ENCODE assay signal across 15 cellular contexts in genomic region chr18:15198116-15198389, GRCh38.
A peak's percentile ranks its signal among the peaks of the same experiment; 100 is the strongest.
DNase-seq lines count a peak whose midpoint lies in the region; TF ChIP-seq lines count a peak whose summit lies in the region.
"Had no signal": no experiment of that assay in that cellular context is flagged by ENCODE, and none has a peak within 500 bp of the region (broad histone marks: within the 10 kb centered on the region; RNA-seq: fewer than 3 reads in every experiment).

No MANE protein-coding gene starts in this region.

- H4K91ac ChIP-seq in mesenchymal stem cell (ENCODE audit: low read length): no peak overlapping the region

- no peak overlapping the region for H2BK120ac ChIP-seq in mesenchymal stem cell (ENCODE audit: low read depth, low read length)

- peak overlapping the region; percentile 70 for H3K4me3 Mint-ChIP-seq in MCF 10A (ENCODE audit: unreplicated experiment)
- H3K4me3 Mint-ChIP-seq: B cell; natural killer cell treated with Interleukin-12 subunit alpha and Interleukin-12 subunit beta and Interleukin-15 and Interleukin-18, amount 100 ng/mL, for 72 hours had no signal

- no peak overlapping the region for H2AK5ac ChIP-seq in mesenchymal stem cell (ENCODE audit: low read length, severe bottlenecking)

- no peak overlapping the region for H3K4ac ChIP-seq in mesenchymal stem cell (ENCODE audit: low read depth in 1 of 2, low read length in 2 of 2)

- H3K4me3 ChIP-seq in left ventricle myocardium inferior (peak overlapping the region; percentile 60), right atrium auricular region (peak overlapping the region in 1 of 2 donors; percentile 41), parathyroid adenoma (ENCODE audit: low read depth, low read length) (peak overlapping the region; percentile 47), mesenchymal stem cell (ENCODE audit: insufficient read depth in 1 of 2, low read depth in 1 of 2, low read length in 2 of 2) (no peak overlapping the region)
- H3K4me3 ChIP-seq: lower lobe of right lung had no signal

- peaks cover 4% of the 10 kb centered on the region for H3K4me1 ChIP-seq in left ventricle myocardium inferior
- H3K4me1 ChIP-seq in right atrium auricular region: peaks cover 0 to 8% of the 10 kb centered on the region in 2 donors
- H3K4me1 ChIP-seq in parathyroid adenoma: no peaks in the 10 kb centered on the region
- H3K4me1 ChIP-seq in mesenchymal stem cell (ENCODE audit: control insufficient read depth, insufficient read depth, low read depth, low read length): no peaks in the 10 kb centered on the region
- H3K4me1 ChIP-seq: lower lobe of right lung had no signal

- no peaks in the 10 kb centered on the region for H3K9me3 Mint-ChIP-seq in MCF 10A (ENCODE audit: unreplicated experiment)

- H3K27me3 ChIP-seq in left ventricle myocardium inferior (ENCODE audit: low read depth) (peaks cover 38% of the 10 kb centered on the region), right atrium auricular region (peaks cover 0 to 8% of the 10 kb centered on the region in 2 donors), parathyroid adenoma (ENCODE audit: control insufficient read depth, insufficient read depth, low read length) (no peaks in the 10 kb centered on the region), mesenchymal stem cell (ENCODE audit: control insufficient read depth in 1 of 2, insufficient read depth in 1 of 2, low read length in 2 of 2) (peaks cover 0 to 4% of the 10 kb centered on the region in 2 experiments)

- POLR2A ChIA-PET in MCF 10A (lab: Yijun Ruan, JAX): no interaction called here

- CTCF ChIA-PET in MCF 10A (lab: Yijun Ruan, JAX): no interaction called here

- H3K4me2 ChIP-seq in parathyroid adenoma (ENCODE audit: low read length) (peak overlapping the region; percentile 82), mesenchymal stem cell (ENCODE audit: low read length, poor library complexity, severe bottlenecking) (no peak overlapping the region)

- TF ChIP-seq CTCF in left ventricle myocardium inferior (IDR thresholded peaks at IDR 0.05; ENCODE audit: borderline replicate concordance): no peak
- TF ChIP-seq CTCF in right atrium auricular region (IDR thresholded peaks at IDR 0.05): no peak
- TF ChIP-seq CTCF in MCF 10A (IDR thresholded peaks at IDR 0.05; ENCODE audit: unreplicated experiment): no peak
- no peak for TF ChIP-seq CTCF in parathyroid adenoma (IDR thresholded peaks at IDR 0.05)

- no peaks in the 10 kb centered on the region for H3K27me3 Mint-ChIP-seq in MCF 10A (ENCODE audit: insufficient read depth, unreplicated experiment)

- intact Hi-C loops in left ventricle myocardium inferior (cut with micrococcal nuclease): no loop called here
- intact Hi-C loops in MCF 10A (cut with micrococcal nuclease): no loop called here

- WGBS in mesenchymal stem cell: 97% methylated on average over 30 of the region's 30 CpGs

- H4K8ac ChIP-seq in mesenchymal stem cell (ENCODE audit: low read length): no peak overlapping the region

- H3K23ac ChIP-seq in mesenchymal stem cell (ENCODE audit: low read length in 2 of 2): no peak overlapping the region

- H3K27ac ChIP-seq in left ventricle myocardium inferior (replicated peaks) (no peak overlapping the region), right atrium auricular region (no peak overlapping the region), parathyroid adenoma (no peak overlapping the region), mesenchymal stem cell (ENCODE audit: low read length, poor library complexity, severe bottlenecking) (no peak overlapping the region)
- H3K27ac ChIP-seq: lower lobe of right lung had no signal

- H3K79me2 ChIP-seq in parathyroid adenoma: no peaks in the 10 kb centered on the region

- H2AFZ ChIP-seq in parathyroid adenoma: no peak overlapping the region
- H2AFZ ChIP-seq in mesenchymal stem cell (ENCODE audit: low read depth, low read length): no peak overlapping the region

- no peaks in the 10 kb centered on the region for H3K79me1 ChIP-seq in mesenchymal stem cell (replicated peaks; ENCODE audit: low read length, poor library complexity, severe bottlenecking)

- no peaks in the 10 kb centered on the region for H3K4me1 Mint-ChIP-seq in MCF 10A (ENCODE audit: insufficient read depth, unreplicated experiment)
- H3K4me1 Mint-ChIP-seq: B cell had no signal

- H3K9me3 ChIP-seq in left ventricle myocardium inferior (replicated peaks) (peaks cover 28% of the 10 kb centered on the region), right atrium auricular region (peaks cover 0 to 5% of the 10 kb centered on the region in 2 donors), parathyroid adenoma (ENCODE audit: control insufficient read depth, low read length) (no peaks in the 10 kb centered on the region), mesenchymal stem cell (ENCODE audit: control insufficient read depth, low read length) (peaks cover 15% of the 10 kb centered on the region)
- H3K9me3 ChIP-seq: lower lobe of right lung had no signal

- H2BK5ac ChIP-seq in mesenchymal stem cell (ENCODE audit: low read depth, low read length, poor library complexity, severe bottlenecking): no peak overlapping the region

- no peak overlapping the region for H3K18ac ChIP-seq in mesenchymal stem cell (ENCODE audit: low read depth in 1 of 2, low read length in 2 of 2)

- H2BK12ac ChIP-seq in mesenchymal stem cell (ENCODE audit: low read length in 2 of 2): no peak overlapping the region

- no peak overlapping the region for H2BK15ac ChIP-seq in mesenchymal stem cell (ENCODE audit: low read depth, poor library complexity, severe bottlenecking)

- no peak overlapping the region for H3K27ac Mint-ChIP-seq in MCF 10A (ENCODE audit: low read depth, unreplicated experiment)
- H3K27ac Mint-ChIP-seq: B cell; natural killer cell treated with Interleukin-12 subunit alpha and Interleukin-12 subunit beta and Interleukin-15 and Interleukin-18, amount 100 ng/mL, for 72 hours had no signal

- H3K9ac ChIP-seq in parathyroid adenoma (no peak overlapping the region), mesenchymal stem cell (ENCODE audit: low read length) (no peak overlapping the region)

- BruUV-seq in MCF 10A (replicated peaks; lab: Mats Ljungman, UMichigan): no TSS peak

- H3K36me3 ChIP-seq in left ventricle myocardium inferior: no peaks in the 10 kb centered on the region
- no peaks in the 10 kb centered on the region for H3K36me3 ChIP-seq in right atrium auricular region
- no peaks in the 10 kb centered on the region for H3K36me3 ChIP-seq in parathyroid adenoma (ENCODE audit: control insufficient read depth, insufficient read depth, low read length)
- no peaks in the 10 kb centered on the region for H3K36me3 ChIP-seq in mesenchymal stem cell (ENCODE audit: control insufficient read depth in 1 of 2, insufficient read depth in 2 of 2, low read depth in 1 of 2, low read length in 2 of 2)
- H3K36me3 ChIP-seq: lower lobe of right lung had no signal

- DNase-seq in left ventricle myocardium inferior: no peak
- DNase-seq in right atrium auricular region (ENCODE audit: low spot score): no peak
- DNase-seq in MCF 10A (ENCODE audit: unreplicated experiment): no peak
- DNase-seq in NCI-H2081 (lab: John Stamatoyannopoulos, UW): no peak
- DNase-seq in mesenchymal stem cell: no peak
- no peak for DNase-seq in central memory CD4-positive, alpha-beta T cell
- no peak for DNase-seq in AG08395 (ENCODE audit: low spot score)
- DNase-seq: activated CD8-positive, alpha-beta memory T cell treated with anti-CD3 and anti-CD28 coated beads, Interleukin-2, amount 50 U/mL, for 4 hours; activated naive CD4-positive, alpha-beta T cell treated with anti-CD3 and anti-CD28 coated beads, Interleukin-2, amount 50 U/mL, for 16 hours; effector CD8-positive, alpha-beta T cell; T-helper 9 cell had no signal

- no peaks in the 10 kb centered on the region for H3K36me3 Mint-ChIP-seq in MCF 10A (ENCODE audit: insufficient read depth, unreplicated experiment)
- H3K36me3 Mint-ChIP-seq: natural killer cell treated with Interleukin-12 subunit alpha and Interleukin-12 subunit beta and Interleukin-15 and Interleukin-18, amount 100 ng/mL, for 72 hours had no signal

- H3K14ac ChIP-seq in mesenchymal stem cell (ENCODE audit: low read length in 2 of 2): no peak overlapping the region

Comparison
In these comparisons a context has a peak if more than half of its experiments do, and no peak if none do; other contexts are left out.
1. H3K4me3 ChIP-seq: peak in left ventricle myocardium inferior (single experiment) and parathyroid adenoma (single experiment); none in mesenchymal stem cell (0 of 2).